In genomic region chr16:11915644-11916523, GRCh38 we compare ENCODE assay signal across 8 cellular contexts. TPM values are rescaled to one million over a fixed set of nuclear protein-coding genes. Genes with fewer than 3 reads are reported as not detected.
DNase-seq lines count a peak whose midpoint lies in the region; ATAC-seq, FAIRE-seq and TF ChIP-seq lines count a peak whose summit lies in the region.

Gene GSPT1 (minus strand): TSS chr16:11915956. CDS start chr16:11915720, 236 bp downstream.

- H3K79me2 ChIP-seq in mammary epithelial cell (ENCODE audit: insufficient read depth, low read length): peaks cover 49% of the 10 kb centered on the region

- intact Hi-C loops in mammary epithelial cell (cut with micrococcal nuclease): loop anchor here (5.0 to 10.0 kb wide), 3 partner anchors 61 to 886 kb away; partner anchors contain the start of genes CPPED1 and SNX29

- CTCF ChIA-PET in AG04450 (lab: Charles Lee) (interaction anchor here (0.7 to 1.1 kb wide), 3 partner anchors 152 to 179 kb away, joined by 3 to 6 read pairs (median 3); no protein-coding TSS in a partner anchor), mammary epithelial cell (lab: Charles Lee; ENCODE audit: low non-redundant PET) (no interaction called here)

- peak; percentile 94 for DNase-seq in AG04450 (ENCODE audit: low read depth, low spot score)
- peak; percentile 99 for DNase-seq in NCI-H2227 (lab: John Stamatoyannopoulos, UW; ENCODE audit: unreplicated experiment)
- peak; percentile 99 for DNase-seq in WERI-Rb-1
- peak; percentile 98 for DNase-seq in mammary epithelial cell
- peak; percentile 98 for DNase-seq in small intestine

- no peaks in the 10 kb centered on the region for H3K9me3 ChIP-seq in AG04450 (ENCODE audit: control insufficient read depth, insufficient read depth, low read length)
- H3K9me3 ChIP-seq in WERI-Rb-1 (ENCODE audit: severe bottlenecking): no peaks in the 10 kb centered on the region
- H3K9me3 ChIP-seq in mammary epithelial cell (replicated peaks; ENCODE audit: insufficient read depth, low read length): no peaks in the 10 kb centered on the region
- H3K9me3 ChIP-seq in iPS-20b (ENCODE audit: insufficient read depth, low read depth, low read length): no peaks in the 10 kb centered on the region
- H3K9me3 ChIP-seq in small intestine (ENCODE audit: control insufficient read depth, low read depth): no peaks in the 10 kb centered on the region

- ATAC-seq in GM18870 (IDR thresholded peaks at IDR 0.05; ENCODE audit: unreplicated experiment) (peak; percentile 70), HG03135 (IDR thresholded peaks at IDR 0.05; ENCODE audit: unreplicated experiment) (peak; percentile 84)

- H2AFZ ChIP-seq in mammary epithelial cell (ENCODE audit: low read depth, low read length): peak within 1 kb of the TSS; percentile 90

- H3K4me1 ChIP-seq in mammary epithelial cell (ENCODE audit: insufficient read depth, low read length) (peaks cover 22% of the 10 kb centered on the region), iPS-20b (ENCODE audit: insufficient read depth, low read length) (peaks cover 11% of the 10 kb centered on the region), small intestine (ENCODE audit: control insufficient read depth in 2 of 2, insufficient read depth in 1 of 2, low read depth in 1 of 2, low read length in 1 of 2) (peaks cover 6 to 9% of the 10 kb centered on the region in 2 donors)

- H3K27me3 ChIP-seq in AG04450 (ENCODE audit: control insufficient read depth, insufficient read depth, low read length): peaks cover 2% of the 10 kb centered on the region
- no peaks in the 10 kb centered on the region for H3K27me3 ChIP-seq in WERI-Rb-1 (ENCODE audit: insufficient read depth, low read depth, severe bottlenecking)
- no peaks in the 10 kb centered on the region for H3K27me3 ChIP-seq in mammary epithelial cell (ENCODE audit: insufficient read depth, low read length)
- H3K27me3 ChIP-seq in iPS-20b (ENCODE audit: insufficient read depth, low read length): no peaks in the 10 kb centered on the region
- H3K27me3 ChIP-seq in small intestine (ENCODE audit: control insufficient read depth in 2 of 2, insufficient read depth in 2 of 2, low read length in 2 of 2): no peaks in the 10 kb centered on the region

- no peak for FAIRE-seq in small intestine (lab: Jason Lieb, UNC)

- peaks cover 13% of the 10 kb centered on the region for H4K20me1 ChIP-seq in mammary epithelial cell (ENCODE audit: insufficient read depth, low read length)

- peak within 1 kb of the TSS; percentile 96 for H3K4me2 ChIP-seq in mammary epithelial cell (ENCODE audit: insufficient read depth, low read depth, low read length)

- 6% methylated on average over 26 of the region's 84 CpGs for WGBS in mammary epithelial cell (ENCODE audit: low coverage, missing lambda C conversion rate)
- 1% methylated on average over 64 to 84 of the region's 84 CpGs for WGBS in small intestine, 3 donors

- peaks cover 20% of the 10 kb centered on the region for H3K36me3 ChIP-seq in WERI-Rb-1
- no peaks in the 10 kb centered on the region for H3K36me3 ChIP-seq in mammary epithelial cell (ENCODE audit: insufficient read depth, low read length)
- no peaks in the 10 kb centered on the region for H3K36me3 ChIP-seq in iPS-20b (ENCODE audit: insufficient read depth, low read depth, low read length)
- no peaks in the 10 kb centered on the region for H3K36me3 ChIP-seq in small intestine (ENCODE audit: control insufficient read depth in 2 of 2, insufficient read depth in 2 of 2, low read length in 2 of 2)

- H3K4me3 ChIP-seq in AG04450 (ENCODE audit: low read depth, low read length) (peak within 1 kb of the TSS; percentile 91), WERI-Rb-1 (ENCODE audit: low read depth, low read length) (peak within 1 kb of the TSS; percentile 84), mammary epithelial cell (replicated peaks in 1 of 3; ENCODE audit: insufficient read depth in 1 of 3, low read depth in 2 of 3, low read length in 3 of 3) (peak within 1 kb of the TSS; percentile 82 to 91 (median 86)), iPS-20b (ENCODE audit: low read length) (peak within 1 kb of the TSS; percentile 84), small intestine (ENCODE audit: low read depth in 1 of 2, low read length in 2 of 2) (peak within 1 kb of the TSS; percentile 99 to 100)

- in situ Hi-C loops in mammary epithelial cell (cut with MboI; ENCODE audit: low sequenced_read_pairs in 2 of 2): no loop called here

- TF ChIP-seq CTCF in AG04450 (IDR thresholded peaks at IDR 0.05; ENCODE audit: low read depth, low read length) (no peak), WERI-Rb-1 (IDR thresholded peaks at IDR 0.05; ENCODE audit: low read depth, low read length) (0 out of 2 replicates have a peak, but pooled peaks have one; percentile 9), mammary epithelial cell (conservative IDR thresholded peaks at IDR 0.05 in 1 of 2, IDR thresholded peaks at IDR 0.05 in 1 of 2; ENCODE audit: extremely low read depth in 1 of 2, insufficient read depth in 1 of 2, low read depth in 1 of 2, low read length in 2 of 2) (no peak)

- no TSS peak for BruUV-seq in mammary epithelial cell (replicated peaks; lab: Mats Ljungman, UMichigan)

- H3K27ac ChIP-seq in AG04450 (ENCODE audit: low read depth, low read length): peak within 1 kb of the TSS; percentile 57
- peak within 1 kb of the TSS; percentile 92 for H3K27ac ChIP-seq in WERI-Rb-1
- peak within 1 kb of the TSS; percentile 78 for H3K27ac ChIP-seq in mammary epithelial cell (ENCODE audit: insufficient read depth, low read depth, low read length)
- H3K27ac ChIP-seq in iPS-20b (ENCODE audit: low read length): no peak within 1 kb of the TSS
- peak within 1 kb of the TSS; percentile 88 to 99 for H3K27ac ChIP-seq in small intestine (ENCODE audit: low read depth in 1 of 2, low read length in 1 of 2)

- H3K9ac ChIP-seq in mammary epithelial cell (ENCODE audit: insufficient read depth, low read length) (peak within 1 kb of the TSS; percentile 87), iPS-20b (ENCODE audit: low read depth, low read length) (peak within 1 kb of the TSS; percentile 75; the same call in 1 of the 2 replicates)

- POLR2A ChIA-PET in AG04450 (lab: Yijun Ruan, JAX): interaction anchor here (0.6 kb wide), 1 partner anchor 18 kb away, joined by 3 read pairs; no protein-coding TSS in a partner anchor

- dilution Hi-C loops in mammary epithelial cell (cut with HindIII; ENCODE audit: low sequenced_read_pairs): no loop called here

RNA-seq across cellular contexts. Expression of gene GSPT1, which starts in this region (rescaled TPM):
- 106 and 139 TPM in 2 replicates for polyA plus RNA-seq in AG04450 (2011; rRNA removed)
- polyA minus RNA-seq in AG04450 (2011; rRNA and poly(A)+ RNA removed): 48.5 and 89.2 TPM in 2 replicates
- 100 to 1,000 TPM in 1 of 2 donors, 10 to 100 TPM in 1; 95.7 to 182 TPM for total RNA-seq in mammary epithelial cell
- 95.0 TPM for polyA plus RNA-seq in mammary epithelial cell
- 286 TPM for polyA minus RNA-seq in mammary epithelial cell
- 10 to 100 TPM; 27.3 to 49.0 (median 35.3) TPM for polyA plus RNA-seq in small intestine
